Comparison of ENCODE assay signal across 1 cellular context in genomic region chr1:174534789-174535188, GRCh38.
TF ChIP-seq lines count a peak whose summit lies in the region.

No MANE protein-coding gene starts in this region.

TF ChIP-seq in SK-N-SH treated with all-trans-retinoic acid at 6 μM for 48 hours, 23 proteins besides CTCF, POLR2A, EP300 and RAD21 (continued from another document):
- TF ChIP-seq, protein P1, sequence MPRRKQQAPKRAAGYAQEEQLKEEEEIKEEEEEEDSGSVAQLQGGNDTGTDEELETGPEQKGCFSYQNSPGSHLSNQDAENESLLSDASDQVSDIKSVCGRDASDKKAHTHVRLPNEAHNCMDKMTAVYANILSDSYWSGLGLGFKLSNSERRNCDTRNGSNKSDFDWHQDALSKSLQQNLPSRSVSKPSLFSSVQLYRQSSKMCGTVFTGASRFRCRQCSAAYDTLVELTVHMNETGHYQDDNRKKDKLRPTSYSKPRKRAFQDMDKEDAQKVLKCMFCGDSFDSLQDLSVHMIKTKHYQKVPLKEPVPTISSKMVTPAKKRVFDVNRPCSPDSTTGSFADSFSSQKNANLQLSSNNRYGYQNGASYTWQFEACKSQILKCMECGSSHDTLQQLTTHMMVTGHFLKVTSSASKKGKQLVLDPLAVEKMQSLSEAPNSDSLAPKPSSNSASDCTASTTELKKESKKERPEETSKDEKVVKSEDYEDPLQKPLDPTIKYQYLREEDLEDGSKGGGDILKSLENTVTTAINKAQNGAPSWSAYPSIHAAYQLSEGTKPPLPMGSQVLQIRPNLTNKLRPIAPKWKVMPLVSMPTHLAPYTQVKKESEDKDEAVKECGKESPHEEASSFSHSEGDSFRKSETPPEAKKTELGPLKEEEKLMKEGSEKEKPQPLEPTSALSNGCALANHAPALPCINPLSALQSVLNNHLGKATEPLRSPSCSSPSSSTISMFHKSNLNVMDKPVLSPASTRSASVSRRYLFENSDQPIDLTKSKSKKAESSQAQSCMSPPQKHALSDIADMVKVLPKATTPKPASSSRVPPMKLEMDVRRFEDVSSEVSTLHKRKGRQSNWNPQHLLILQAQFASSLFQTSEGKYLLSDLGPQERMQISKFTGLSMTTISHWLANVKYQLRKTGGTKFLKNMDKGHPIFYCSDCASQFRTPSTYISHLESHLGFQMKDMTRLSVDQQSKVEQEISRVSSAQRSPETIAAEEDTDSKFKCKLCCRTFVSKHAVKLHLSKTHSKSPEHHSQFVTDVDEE (CRISPR knock-in tag; IDR thresholded peaks at IDR 0.05): no peak
- no peak for TF ChIP-seq ISL1 (CRISPR knock-in tag; IDR thresholded peaks at IDR 0.05)
- TF ChIP-seq CSDC2 (CRISPR knock-in tag; IDR thresholded peaks at IDR 0.05): no peak
- no peak for TF ChIP-seq CSRNP3 (CRISPR knock-in tag; IDR thresholded peaks at IDR 0.05)
- TF ChIP-seq ZNF70 (CRISPR knock-in tag; IDR thresholded peaks at IDR 0.05): no peak
- no peak for TF ChIP-seq ESRRG (CRISPR knock-in tag; IDR thresholded peaks at IDR 0.05)
